Comparison of ENCODE assay signal across 11 cellular contexts in the genomic region with DNA sequence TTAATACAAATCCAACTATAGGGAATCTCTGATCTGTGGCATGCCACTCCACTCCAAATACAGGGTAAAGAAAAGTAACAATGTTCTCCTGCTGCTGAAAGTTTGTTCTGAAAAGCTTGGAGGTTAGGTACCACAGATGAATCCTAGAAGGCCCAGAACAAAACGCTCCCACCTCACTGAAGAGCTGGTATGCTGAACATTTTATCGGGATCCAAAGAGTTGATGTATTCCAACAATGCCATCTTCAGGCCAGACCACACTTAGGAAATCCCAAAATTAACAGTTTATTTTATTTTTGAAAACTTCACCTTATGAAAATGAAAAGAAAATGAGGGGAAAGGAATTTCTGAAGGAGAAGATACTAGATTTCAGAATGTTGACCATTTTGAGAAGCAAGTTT.
A peak's percentile ranks its signal among the peaks of the same experiment; 100 is the strongest.
DNase-seq lines count a peak whose midpoint lies in the region; ATAC-seq and TF ChIP-seq lines count a peak whose summit lies in the region.
"Had no signal": no experiment of that assay in that cellular context is flagged by ENCODE, and none has a peak within 500 bp of the region (broad histone marks: within the 10 kb centered on the region; RNA-seq: fewer than 3 reads in every experiment).

No MANE protein-coding gene starts in this region.

- no peaks in the 10 kb centered on the region for H3K4me1 ChIP-seq in breast epithelium

- H3K27me3 Mint-ChIP-seq in MCF 10A (ENCODE audit: insufficient read depth, unreplicated experiment) = peaks cover 18% of the 10 kb centered on the region
- no peaks in the 10 kb centered on the region for H3K27me3 Mint-ChIP-seq in activated CD4-positive, alpha-beta T cell treated with anti-CD3 and anti-CD28 coated beads, Interleukin-2, amount 10 ng/mL, durations not matched to agents 7 days and 5 days

- POLR2A ChIA-PET in MCF 10A (lab: Yijun Ruan, JAX) = interaction anchor here (0.5 kb wide), 1 partner anchor 134 kb away, joined by 3 read pairs; no protein-coding TSS in a partner anchor
- POLR2A ChIA-PET in activated CD4-positive, alpha-beta T cell treated with anti-CD3 and anti-CD28 coated beads, Interleukin-2, amount 10 ng/mL, durations not matched to agents 7 days and 5 days (lab: Charles Lee) = no interaction called here

- in situ Hi-C loops in astrocyte of the spinal cord (cut with HindIII; ENCODE audit: low sequenced_read_pairs) = no loop called here

- H3K4me3 ChIP-seq in breast epithelium (no peak overlapping the region), astrocyte of the spinal cord (ENCODE audit: low read depth, low read length) (no peak overlapping the region)

- H3K4me3 Mint-ChIP-seq in MCF 10A (ENCODE audit: unreplicated experiment) = no peak overlapping the region
- no peak overlapping the region for H3K4me3 Mint-ChIP-seq in activated CD4-positive, alpha-beta T cell treated with anti-CD3 and anti-CD28 coated beads, Interleukin-2, amount 10 ng/mL, durations not matched to agents 7 days and 5 days

- no peaks in the 10 kb centered on the region for H3K4me1 Mint-ChIP-seq in MCF 10A (ENCODE audit: insufficient read depth, unreplicated experiment)
- H3K4me1 Mint-ChIP-seq in activated CD4-positive, alpha-beta T cell treated with anti-CD3 and anti-CD28 coated beads, Interleukin-2, amount 10 ng/mL, durations not matched to agents 7 days and 5 days = no peaks in the 10 kb centered on the region

- H3K9me3 Mint-ChIP-seq in MCF 10A (ENCODE audit: unreplicated experiment) = no peaks in the 10 kb centered on the region
- H3K9me3 Mint-ChIP-seq in activated CD4-positive, alpha-beta T cell treated with anti-CD3 and anti-CD28 coated beads, Interleukin-2, amount 10 ng/mL, durations not matched to agents 7 days and 5 days = no peaks in the 10 kb centered on the region

- CTCF ChIA-PET in MCF 10A (lab: Yijun Ruan, JAX) = interaction anchor here (0.9 to 1.0 kb wide), 2 partner anchors 19 to 1022 kb away, joined by 3 to 5 read pairs; no protein-coding TSS in a partner anchor
- CTCF ChIA-PET in activated CD4-positive, alpha-beta T cell treated with anti-CD3 and anti-CD28 coated beads, Interleukin-2, amount 10 ng/mL, durations not matched to agents 7 days and 5 days (lab: Charles Lee) = no interaction called here

- no peak overlapping the region for H3K27ac ChIP-seq in breast epithelium

- DNase-seq in MCF 10A (ENCODE audit: unreplicated experiment) = peak; percentile 30
- DNase-seq in breast epithelium (ENCODE audit: low spot score in 2 of 2) = no peak
- peak; percentile 6 for DNase-seq in astrocyte of the spinal cord (ENCODE audit: low read depth, low spot score)
- DNase-seq in iPS-NIHi7 (ENCODE audit: extremely low spot score) = peak; percentile 28
- no peak for DNase-seq in MV-4-11 (lab: John Stamatoyannopoulos, UW)
- no peak for DNase-seq in activated CD4-positive, alpha-beta T cell treated with anti-CD3 and anti-CD28 coated beads, Interleukin-2, amount 10 ng/mL, durations not matched to agents 7 days and 5 days
- no peak for DNase-seq in activated gamma-delta T cell treated with Interleukin-2 at 50 U/mL for 16 hours
- DNase-seq: activated CD8-positive, alpha-beta memory T cell treated with anti-CD3 and anti-CD28 coated beads for 24 hours; glutamatergic neuron; NCI-H2107 had no signal

- BruUV-seq in MCF 10A (replicated peaks; lab: Mats Ljungman, UMichigan) = no TSS peak

- TF ChIP-seq POLR2A in breast epithelium (IDR thresholded peaks at IDR 0.05) = no peak

- H3K27ac Mint-ChIP-seq in MCF 10A (ENCODE audit: low read depth, unreplicated experiment) = no peak overlapping the region
- no peak overlapping the region for H3K27ac Mint-ChIP-seq in activated CD4-positive, alpha-beta T cell treated with anti-CD3 and anti-CD28 coated beads, Interleukin-2, amount 10 ng/mL, durations not matched to agents 7 days and 5 days

- no peaks in the 10 kb centered on the region for H3K9me3 ChIP-seq in breast epithelium

- TF ChIP-seq CTCF in MCF 10A (IDR thresholded peaks at IDR 0.05; ENCODE audit: unreplicated experiment) = no peak
- peak in 1 of 3 donors; percentile 22 for TF ChIP-seq CTCF in breast epithelium (IDR thresholded peaks at IDR 0.05)
- TF ChIP-seq CTCF in astrocyte of the spinal cord (IDR thresholded peaks at IDR 0.05; ENCODE audit: low read depth, low read length) = peak; percentile 5

- H3K27me3 ChIP-seq in breast epithelium = no peaks in the 10 kb centered on the region

- H3K36me3 Mint-ChIP-seq in MCF 10A (ENCODE audit: insufficient read depth, unreplicated experiment) = no peaks in the 10 kb centered on the region
- no peaks in the 10 kb centered on the region for H3K36me3 Mint-ChIP-seq in activated CD4-positive, alpha-beta T cell treated with anti-CD3 and anti-CD28 coated beads, Interleukin-2, amount 10 ng/mL, durations not matched to agents 7 days and 5 days (ENCODE audit: low read depth)

- intact Hi-C loops in MCF 10A (cut with micrococcal nuclease) = loop anchor here (1.0 to 5.0 kb wide), 2 partner anchors 187 to 253 kb away; no protein-coding TSS in a partner anchor
- intact Hi-C loops in breast epithelium (cut with DNase I; ENCODE audit: low total_unique reads) = no loop called here

- no peaks in the 10 kb centered on the region for H3K36me3 ChIP-seq in breast epithelium

- ATAC-seq in HG02642 (IDR thresholded peaks at IDR 0.05; ENCODE audit: poor library complexity, unreplicated experiment) = no peak

Comparison
In these comparisons a context has a peak if more than half of its experiments do, and no peak if none do; other contexts are left out.
1. DNase-seq: peak in MCF 10A (single experiment), astrocyte of the spinal cord (single experiment) and iPS-NIHi7 (single experiment); none in breast epithelium (0 of 2), MV-4-11 (single experiment), activated CD4-positive, alpha-beta T cell treated with anti-CD3 and anti-CD28 coated beads, Interleukin-2, amount 10 ng/mL, durations not matched to agents 7 days and 5 days (single experiment) and activated gamma-delta T cell treated with Interleukin-2 at 50 U/mL for 16 hours (single experiment).